ENCODE assay signal across 14 cellular contexts in the genomic region with DNA sequence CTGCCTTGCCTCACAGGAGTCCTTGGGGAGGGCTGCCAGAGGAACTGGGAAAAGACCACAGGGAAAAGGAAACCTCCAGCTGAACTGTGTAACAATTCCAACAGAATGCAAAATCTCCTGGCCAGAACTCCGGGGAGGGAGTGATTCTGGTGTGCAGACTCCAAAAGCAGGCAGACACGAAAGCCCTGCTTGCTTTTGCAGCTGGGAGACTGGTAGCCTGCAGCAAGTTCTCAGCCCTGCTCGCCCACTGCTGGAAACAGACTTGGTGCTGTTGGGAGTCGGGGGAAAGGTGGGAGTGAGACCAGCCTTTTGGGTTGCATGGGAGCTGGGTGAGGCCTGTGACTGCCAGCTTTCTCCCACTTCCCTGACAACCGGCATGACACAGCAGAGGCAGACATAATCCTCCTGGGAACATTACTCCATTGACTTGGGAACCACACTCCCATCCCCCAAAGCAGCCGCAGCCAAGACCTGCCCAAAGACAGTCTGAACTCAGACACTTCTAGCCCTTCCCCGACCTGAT. TPM values are rescaled to one million over a fixed set of nuclear protein-coding genes. Genes with fewer than 3 reads are reported as not detected.
DNase-seq lines count a peak whose midpoint lies in the region; ATAC-seq and TF ChIP-seq lines count a peak whose summit lies in the region.
"Had no signal": no experiment of that assay in that cellular context is flagged by ENCODE, and none has a peak within 500 bp of the region (broad histone marks: within the 10 kb centered on the region; RNA-seq: fewer than 3 reads in every experiment).

No MANE protein-coding gene starts in this region.

- H3K36me3 Mint-ChIP-seq in activated T-cell treated with anti-CD3 and anti-CD28 coated beads, Interleukin-2, amount 50 U/mL, for 72 hours (ENCODE audit: insufficient read depth in 2 of 2): no peaks in the 10 kb centered on the region

- peaks cover 0 to 1% of the 10 kb centered on the region in 2 donors for H3K9me3 Mint-ChIP-seq in activated T-cell treated with anti-CD3 and anti-CD28 coated beads, Interleukin-2, amount 50 U/mL, for 72 hours

- H3K27ac ChIP-seq in heart right ventricle: peak overlapping the region in 7 of 10 donors; percentile 35 to 64 (median 47)
- peak overlapping the region; percentile 9 for H3K27ac ChIP-seq in psoas muscle
- H3K27ac ChIP-seq: body of pancreas had no signal

- H3K27me3 Mint-ChIP-seq in activated T-cell treated with anti-CD3 and anti-CD28 coated beads, Interleukin-2, amount 50 U/mL, for 72 hours (ENCODE audit: low read depth): no peaks in the 10 kb centered on the region

- H3K4me3 Mint-ChIP-seq in activated T-cell treated with anti-CD3 and anti-CD28 coated beads, Interleukin-2, amount 50 U/mL, for 72 hours: no peak overlapping the region
- H3K4me3 Mint-ChIP-seq: activated CD4-positive, alpha-beta memory T cell treated with anti-CD3 and anti-CD28 coated beads, Interleukin-2, amount 10 ng/mL, durations not matched to agents 7 days and 5 days; neural crest cell had no signal

- H3K4me1 Mint-ChIP-seq in activated T-cell treated with anti-CD3 and anti-CD28 coated beads, Interleukin-2, amount 50 U/mL, for 72 hours (ENCODE audit: low read depth): peaks cover 6% of the 10 kb centered on the region

- WGBS in heart right ventricle, 2 donors: 45 to 54% methylated on average over 7 of the region's 7 CpGs
- WGBS in psoas muscle, 3 donors: 28 to 40% (median 28%) methylated on average over 7 of the region's 7 CpGs

- peak; percentile 54 for DNase-seq in Daoy (ENCODE audit: low read depth)
- peak; percentile 55 for DNase-seq in adipocyte (ENCODE audit: low read depth)
- peak; percentile 31 to 37 for DNase-seq in heart right ventricle
- peak in 1 of 2 donors; percentile 69 for DNase-seq in psoas muscle
- DNase-seq in activated T-cell treated with anti-CD3 and anti-CD28 coated beads, Interleukin-2, amount 50 U/mL, for 72 hours: no peak
- no peak for DNase-seq in activated CD4-positive, alpha-beta T cell treated with anti-CD3 and anti-CD28 coated beads for 48 hours
- DNase-seq: activated CD4-positive, alpha-beta memory T cell treated with anti-CD3 and anti-CD28 coated beads, Interleukin-2, amount 10 ng/mL, durations not matched to agents 7 days and 5 days; Calu3; HCEC 1CT; SHP77 treated with DMSO at 0.1 percent for 48 hours had no signal

- no peak overlapping the region for H3K27ac Mint-ChIP-seq in activated T-cell treated with anti-CD3 and anti-CD28 coated beads, Interleukin-2, amount 50 U/mL, for 72 hours
- H3K27ac Mint-ChIP-seq: activated CD4-positive, alpha-beta memory T cell treated with anti-CD3 and anti-CD28 coated beads, Interleukin-2, amount 10 ng/mL, durations not matched to agents 7 days and 5 days had no signal

- H3K27me3 ChIP-seq in adipocyte (replicated peaks; ENCODE audit: control insufficient read depth, insufficient read depth, low read length) (peaks cover 6% of the 10 kb centered on the region), heart right ventricle (no peaks in the 10 kb centered on the region), psoas muscle (ENCODE audit: insufficient read depth in 3 of 3, low read length in 2 of 3) (no peaks in the 10 kb centered on the region)
- H3K27me3 ChIP-seq: body of pancreas had no signal

- H3K9ac ChIP-seq in adipocyte (ENCODE audit: low read length): peak overlapping the region; percentile 53

- TF ChIP-seq CTCF in heart right ventricle (IDR thresholded peaks at IDR 0.05) (no peak), psoas muscle (IDR thresholded peaks at IDR 0.05) (no peak)

- intact Hi-C loops in heart right ventricle (cut with DNase I) (no loop called here), psoas muscle (cut with DNase I) (no loop called here)

- H3K36me3 ChIP-seq in adipocyte (ENCODE audit: control insufficient read depth, insufficient read depth, low read length, severe bottlenecking) (no peaks in the 10 kb centered on the region), heart right ventricle (no peaks in the 10 kb centered on the region), psoas muscle (ENCODE audit: insufficient read depth in 1 of 2, low read depth in 1 of 2) (no peaks in the 10 kb centered on the region)

- H3K4me3 ChIP-seq in adipocyte (ENCODE audit: low read length): peak overlapping the region; percentile 63
- H3K4me3 ChIP-seq in heart right ventricle: peak overlapping the region in 4 of 10 donors; percentile 2 to 17 (median 12)
- no peak overlapping the region for H3K4me3 ChIP-seq in psoas muscle
- H3K4me3 ChIP-seq: body of pancreas had no signal

- peak in 6 of 8 donors; percentile 62 to 89 (median 79) for ATAC-seq in heart right ventricle
- peak in 2 of 4 donors; percentile 51 to 60 for ATAC-seq in psoas muscle
- no peak for ATAC-seq in activated T-cell treated with anti-CD3 and anti-CD28 coated beads, Interleukin-2, amount 50 U/mL, for 72 hours (replicated peaks in 1 of 2)
- no peak for ATAC-seq in GM21737 (IDR thresholded peaks at IDR 0.05; ENCODE audit: unreplicated experiment)
- ATAC-seq in GM18498 (IDR thresholded peaks at IDR 0.05; ENCODE audit: unreplicated experiment): no peak
- ATAC-seq: body of pancreas had no signal

- no peaks in the 10 kb centered on the region for H3K9me3 ChIP-seq in adipocyte (ENCODE audit: control insufficient read depth, low read length)
- H3K9me3 ChIP-seq in heart right ventricle: peaks cover 0 to 8% (median 0%) of the 10 kb centered on the region in 11 donors
- H3K9me3 ChIP-seq in psoas muscle: peaks cover 12% of the 10 kb centered on the region
- H3K9me3 ChIP-seq: body of pancreas had no signal

- H3K4me1 ChIP-seq in adipocyte (ENCODE audit: control insufficient read depth, insufficient read depth, low read length) (peaks cover 25% of the 10 kb centered on the region), heart right ventricle (peaks cover 0 to 14% (median 5%) of the 10 kb centered on the region in 9 donors), psoas muscle (no peaks in the 10 kb centered on the region)
- H3K4me1 ChIP-seq: body of pancreas had no signal

RNA-seq across cellular contexts. Expression of gene NMI, which starts 26.0 kb away (rescaled TPM):
- 32.9 and 39.1 TPM in 2 replicates for total RNA-seq in Daoy (2014; rRNA removed; shearing (Covaris generic))
- total RNA-seq in heart right ventricle (10 to 100 TPM in 1 of 10 donors, 1 to 10 TPM in 9; 2.3 to 12.8 (median 3.6) TPM), psoas muscle (1 to 10 TPM; 2.6 to 5.2 (median 3.3) TPM)
- polyA plus RNA-seq in heart right ventricle (1 to 10 TPM; 3.7 to 4.8 TPM), psoas muscle (1 to 10 TPM; 2.0 to 5.2 (median 3.8) TPM)
- total RNA-seq in activated T-cell treated with anti-CD3 and anti-CD28 coated beads, Interleukin-2, amount 50 U/mL, for 72 hours: 10 to 100 TPM; 28.8 to 39.0 TPM

RNA-seq across cellular contexts. Expression of gene TNFAIP6, which starts 42.0 kb away (rescaled TPM):
- 2.4 and 3.2 TPM in 2 replicates for total RNA-seq in Daoy (2014; rRNA removed; shearing (Covaris generic))
- total RNA-seq in heart right ventricle: 1 to 10 TPM in 9 of 10 donors, under 1 TPM in 1; 0.98 to 6.6 (median 2.0) TPM
- polyA plus RNA-seq in heart right ventricle: 1 to 10 TPM; 2.6 to 5.1 TPM
- total RNA-seq in psoas muscle: 1 to 10 TPM in 2 of 4 donors, under 1 TPM in 2; 0.32 to 1.4 (median 0.91) TPM
- 1 to 10 TPM in 2 of 3 donors, under 1 TPM in 1; 0.26 to 1.7 (median 1.2) TPM for polyA plus RNA-seq in psoas muscle
- total RNA-seq in activated T-cell treated with anti-CD3 and anti-CD28 coated beads, Interleukin-2, amount 50 U/mL, for 72 hours: not detected
- total RNA-seq: activated CD4-positive, alpha-beta memory T cell treated with anti-CD3 and anti-CD28 coated beads, Interleukin-2, amount 10 ng/mL, durations not matched to agents 7 days and 5 days had no signal

RNA-seq across cellular contexts. Expression of gene RBM43, which starts 53.8 kb away (rescaled TPM):
- total RNA-seq in Daoy (2014; rRNA removed; shearing (Covaris generic)): 0.57 and 0.83 TPM in 2 replicates
- 1 to 10 TPM in 9 of 10 donors, under 1 TPM in 1; 0.96 to 2.9 (median 1.8) TPM for total RNA-seq in heart right ventricle
- polyA plus RNA-seq in heart right ventricle: 1 to 10 TPM; 1.1 to 1.7 TPM
- total RNA-seq in psoas muscle: 1 to 10 TPM in 3 of 4 donors, under 1 TPM in 1; 0.68 to 3.1 (median 1.1) TPM
- polyA plus RNA-seq in psoas muscle: 1 to 10 TPM in 1 of 3 donors, under 1 TPM in 2; 0.52 to 1.8 (median 0.64) TPM
- 1 to 10 TPM; 5.2 to 5.5 TPM for total RNA-seq in activated T-cell treated with anti-CD3 and anti-CD28 coated beads, Interleukin-2, amount 50 U/mL, for 72 hours

Comparison
In these comparisons a context has a peak if more than half of its experiments do, and no peak if none do; other contexts are left out.
1. DNase-seq: peak in Daoy (single experiment), adipocyte (single experiment) and heart right ventricle (2 of 2); none in activated T-cell treated with anti-CD3 and anti-CD28 coated beads, Interleukin-2, amount 50 U/mL, for 72 hours (0 of 2) and activated CD4-positive, alpha-beta T cell treated with anti-CD3 and anti-CD28 coated beads for 48 hours (single experiment).
2. ATAC-seq: peak in heart right ventricle (6 of 8); none in activated T-cell treated with anti-CD3 and anti-CD28 coated beads, Interleukin-2, amount 50 U/mL, for 72 hours (0 of 2), GM21737 (single experiment) and GM18498 (single experiment).